ENCODE assay signal across 8 cellular contexts in the genomic region with DNA sequence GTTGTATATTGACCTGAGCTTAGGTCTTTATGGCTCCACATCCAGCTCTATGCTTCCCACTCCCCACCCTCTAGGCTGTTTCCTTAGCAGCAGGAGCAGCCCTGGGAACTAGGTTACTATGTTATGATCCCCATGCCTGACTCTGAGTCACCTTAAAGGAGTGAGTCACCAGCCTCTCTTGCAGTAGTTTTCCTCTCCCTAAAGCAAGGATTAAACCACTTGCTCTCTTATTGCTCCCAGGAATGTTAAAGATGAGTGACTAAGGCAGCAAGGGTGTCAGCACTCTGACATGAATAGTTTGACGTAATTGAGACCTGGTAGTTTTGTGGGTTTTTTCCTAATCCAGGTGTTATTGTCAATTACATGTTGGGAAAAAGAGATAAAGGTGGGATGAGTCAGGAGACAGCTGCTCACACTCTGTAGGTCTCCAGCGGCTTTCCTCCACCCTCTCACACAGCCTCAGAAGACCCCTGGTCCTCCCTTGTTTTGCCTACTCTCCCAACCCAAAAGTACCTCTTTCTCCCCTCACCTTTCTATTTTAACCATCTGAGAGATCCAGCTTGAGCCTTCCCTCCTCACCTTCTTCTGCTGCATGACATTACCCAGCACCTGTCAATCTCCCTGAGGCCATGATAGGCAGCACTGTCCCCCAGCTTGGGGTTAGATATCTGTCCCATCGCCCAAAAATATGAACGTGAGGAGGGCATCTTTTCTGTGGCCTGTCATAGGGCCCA.
A peak's percentile ranks its signal among the peaks of the same experiment; 100 is the strongest.
DNase-seq lines count a peak whose midpoint lies in the region; ATAC-seq and TF ChIP-seq lines count a peak whose summit lies in the region.

No MANE protein-coding gene starts in this region.

- no peak overlapping the region for H3K4me3 Mint-ChIP-seq in brain

- H3K9me3 ChIP-seq in A673 (ENCODE audit: low read depth, low read length, poor library complexity, severe bottlenecking) (peaks cover 11% of the 10 kb centered on the region), left lung (peaks cover 0 to 5% of the 10 kb centered on the region in 2 donors)

- H3K27me3 ChIP-seq in A673 (replicated peaks; ENCODE audit: insufficient read depth, low read depth, low read length, poor library complexity), result no peaks in the 10 kb centered on the region
- no peaks in the 10 kb centered on the region for H3K27me3 ChIP-seq in left lung

- H3K27ac ChIP-seq in A673 (ENCODE audit: low read depth, low read length, poor library complexity, severe bottlenecking), result no peak overlapping the region
- H3K27ac ChIP-seq in left lung, result no peak overlapping the region

- H3K36me3 ChIP-seq in A673 (ENCODE audit: insufficient read depth, low read length, poor library complexity, severe bottlenecking), result no peaks in the 10 kb centered on the region
- no peaks in the 10 kb centered on the region for H3K36me3 ChIP-seq in left lung

- H3K36me3 Mint-ChIP-seq in brain, result peaks cover 16% of the 10 kb centered on the region

- ATAC-seq in left lung, result peak; percentile 97
- ATAC-seq in GM19328 (IDR thresholded peaks at IDR 0.05; ENCODE audit: unreplicated experiment), result no peak
- no peak for ATAC-seq in GM18870 (IDR thresholded peaks at IDR 0.05; ENCODE audit: unreplicated experiment)

- BruUV-seq in A673 (replicated peaks; lab: Mats Ljungman, UMichigan), result no TSS peak

- DNase-seq in A673 (ENCODE audit: low spot score), result peak; percentile 82
- DNase-seq in HEK293T (ENCODE audit: extremely low spot score), result peak; percentile 32
- no peak for DNase-seq in left lung
- DNase-seq in SKM-1 treated with dmso at 0.1 percent for 144 hours (lab: John Stamatoyannopoulos, UW; ENCODE audit: unreplicated experiment), result no peak
- DNase-seq in NCI-H1417 treated with DMSO at 0.1 percent for 48 hours (lab: John Stamatoyannopoulos, UW), result no peak

- peak overlapping the region in 4 of 5 experiments; percentile 68 to 96 (median 78) for H3K27ac Mint-ChIP-seq in brain

- peaks cover 27 to 36% (median 32%) of the 10 kb centered on the region in 5 experiments for H3K9me3 Mint-ChIP-seq in brain

- POLR2A ChIA-PET in A673 (lab: Charles Lee; ENCODE audit: low non-redundant PET) (no interaction called here), HEK293T (lab: Yijun Ruan, JAX) (interaction anchor here (1.1 kb wide), 1 partner anchor 101 kb away, joined by 3 read pairs; no protein-coding TSS in a partner anchor)

- no peak for TF ChIP-seq CTCF in A673 (conservative IDR thresholded peaks at IDR 0.05; ENCODE audit: low read depth, low read length)
- TF ChIP-seq CTCF in brain (conservative IDR thresholded peaks at IDR 0.05), result no peak
- TF ChIP-seq CTCF in left lung (IDR thresholded peaks at IDR 0.05), result no peak

- H3K4me3 ChIP-seq in A673 (ENCODE audit: low read depth, low read length, poor library complexity, severe bottlenecking) (no peak overlapping the region), left lung (no peak overlapping the region)

- CTCF ChIA-PET in A673 (lab: Charles Lee) (no interaction called here), HEK293T (lab: Yijun Ruan, JAX) (no interaction called here)

- peaks cover 16% of the 10 kb centered on the region for H3K4me1 Mint-ChIP-seq in brain

- H3K27me3 Mint-ChIP-seq in brain, result peaks cover 5% of the 10 kb centered on the region

- H3K4me1 ChIP-seq in A673 (ENCODE audit: insufficient read depth, low read length, poor library complexity, severe bottlenecking) (no peaks in the 10 kb centered on the region), left lung (no peaks in the 10 kb centered on the region)

- intact Hi-C loops in A673 (cut with micrococcal nuclease; ENCODE audit: unreplicated experiment) (no loop called here), left lung (cut with DNase I) (no loop called here)

TF ChIP-seq in HEK293T, 16 proteins besides CTCF, POLR2A, EP300 and RAD21:
- TF ChIP-seq FOXA1 (IDR thresholded peaks at IDR 0.05), result no peak
- no peak for TF ChIP-seq L3MBTL2 (conservative IDR thresholded peaks at IDR 0.05)
- no peak for TF ChIP-seq ZNF384 (IDR thresholded peaks at IDR 0.05)
- no peak for TF ChIP-seq SUZ12 (IDR thresholded peaks at IDR 0.05)
- no peak for TF ChIP-seq SP1 (IDR thresholded peaks at IDR 0.05)

Comparison
In these comparisons a context has a peak if more than half of its experiments do, and no peak if none do; other contexts are left out.
1. DNase-seq: peak in A673 (single experiment) and HEK293T (single experiment); none in left lung (0 of 2), SKM-1 treated with dmso at 0.1 percent for 144 hours (single experiment) and NCI-H1417 treated with DMSO at 0.1 percent for 48 hours (single experiment).